20 cellular contexts compared by ENCODE assay signal in the genomic region with DNA sequence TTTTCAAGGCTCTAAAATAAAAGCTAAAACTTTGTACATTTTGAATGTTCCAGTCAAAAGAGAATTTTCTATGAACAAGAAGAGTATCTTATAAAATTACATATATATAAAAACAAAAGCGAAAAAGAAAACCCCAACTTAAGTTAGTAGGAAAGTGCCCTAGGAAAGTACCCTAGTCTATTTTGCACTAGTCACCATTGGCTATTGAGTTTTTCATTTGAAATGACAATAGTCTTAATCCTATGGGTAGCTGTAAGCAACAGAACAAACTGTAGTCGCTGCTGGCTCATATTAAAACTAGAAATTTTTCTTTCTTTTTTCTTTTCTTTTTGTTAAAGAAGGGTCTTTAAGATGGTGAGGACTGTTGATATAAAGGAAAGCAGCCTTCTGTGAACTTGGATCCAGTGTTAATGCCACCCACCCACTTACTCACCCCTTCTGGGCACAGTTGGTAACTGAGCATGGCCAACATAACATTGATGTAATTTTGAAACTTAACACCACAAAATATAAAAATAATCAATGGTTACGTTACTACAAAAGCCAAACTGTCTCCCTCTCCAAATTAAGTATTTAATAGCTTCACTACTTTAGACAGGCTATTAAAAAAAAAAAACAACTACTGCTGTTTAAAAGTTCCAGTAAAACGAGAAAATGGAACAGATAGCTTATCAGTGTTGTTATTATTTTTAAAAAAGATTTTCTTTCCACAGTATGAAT.
"Had no signal": no experiment of that assay in that cellular context is flagged by ENCODE, and none has a peak within 500 bp of the region (broad histone marks: within the 10 kb centered on the region; RNA-seq: fewer than 3 reads in every experiment).

No MANE protein-coding gene starts in this region.

- H3K4me2 ChIP-seq: smooth muscle cell had no signal

- H3K27me3 ChIP-seq: cardiac muscle cell, heart left ventricle, right lobe of liver, transverse colon had no signal

- H3K36me3 ChIP-seq: cardiac muscle cell, right lobe of liver, transverse colon, WERI-Rb-1 had no signal

- H3K4me1 ChIP-seq: right lobe of liver had no signal

- H3K4me3 ChIP-seq: cardiac muscle cell, heart left ventricle, right lobe of liver, smooth muscle cell, transverse colon had no signal

- H3K27me3 Mint-ChIP-seq: activated naive CD8-positive, alpha-beta T cell treated with anti-CD3 and anti-CD28 coated beads, Interleukin-2, amount 50 U/mL, for 24 hours; stimulated activated naive B cell treated with anti-CD40 and anti-IgM and Interleukin-4, amounts not matched to agents 10 μg/mL and 1 μg/mL and 100 μg/mL, for 72 hours had no signal

- H3K9me3 ChIP-seq: heart left ventricle, right lobe of liver, transverse colon had no signal

- H3K27ac Mint-ChIP-seq: activated naive CD8-positive, alpha-beta T cell treated with anti-CD3 and anti-CD28 coated beads, Interleukin-2, amount 50 U/mL, for 24 hours; nephron progenitor cell; stimulated activated naive B cell treated with anti-CD40 and anti-IgM and Interleukin-4, amounts not matched to agents 10 μg/mL and 1 μg/mL and 100 μg/mL, for 72 hours had no signal

- H3K9me3 Mint-ChIP-seq: activated naive CD8-positive, alpha-beta T cell treated with anti-CD3 and anti-CD28 coated beads, Interleukin-2, amount 50 U/mL, for 24 hours; activated T-cell treated with anti-CD3 and anti-CD28 coated beads, Interleukin-2, amount 50 U/mL, for 4 hours; nephron progenitor cell; stimulated activated naive B cell treated with anti-CD40 and anti-IgM and Interleukin-4, amounts not matched to agents 10 μg/mL and 1 μg/mL and 100 μg/mL, for 72 hours had no signal

- H3K27ac ChIP-seq: cardiac muscle cell, epithelial cell of prostate, heart left ventricle, right lobe of liver, transverse colon, WERI-Rb-1 had no signal

- H3K4me3 Mint-ChIP-seq: activated naive CD8-positive, alpha-beta T cell treated with anti-CD3 and anti-CD28 coated beads, Interleukin-2, amount 50 U/mL, for 24 hours; activated T-cell treated with anti-CD3 and anti-CD28 coated beads, Interleukin-2, amount 50 U/mL, for 4 hours; nephron progenitor cell; stimulated activated naive B cell treated with anti-CD40 and anti-IgM and Interleukin-4, amounts not matched to agents 10 μg/mL and 1 μg/mL and 100 μg/mL, for 72 hours had no signal

- ATAC-seq: activated naive CD8-positive, alpha-beta T cell treated with anti-CD3 and anti-CD28 coated beads, Interleukin-2, amount 50 U/mL, for 24 hours; activated T-cell treated with anti-CD3 and anti-CD28 coated beads, Interleukin-2, amount 50 U/mL, for 4 hours; heart left ventricle; left ventricle myocardium superior; right lobe of liver; stimulated activated naive B cell treated with anti-CD40 and anti-IgM and Interleukin-4, amounts not matched to agents 10 μg/mL and 1 μg/mL and 100 μg/mL, for 72 hours had no signal

- DNase-seq: activated CD4-positive, alpha-beta T cell treated with anti-CD3 and anti-CD28 coated beads, Interleukin-2, amount 50 U/mL, for 1 hour; activated CD4-positive, CD25-positive, alpha-beta regulatory T cell treated with anti-CD3 and anti-CD28 coated beads, Interleukin-2, amount 50 U/mL, for 72 hours; activated CD8-positive, alpha-beta memory T cell treated with anti-CD3 and anti-CD28 coated beads, Interleukin-2, amount 50 U/mL, for 48 hours; activated effector memory CD4-positive, alpha-beta T cell treated with anti-CD3 and anti-CD28 coated beads, Interleukin-2, amount 50 U/mL, for 16 hours; activated naive CD4-positive, alpha-beta T cell treated with anti-CD3 and anti-CD28 coated beads, Interleukin-2, amount 50 U/mL, for 16 hours; activated naive CD8-positive, alpha-beta T cell treated with anti-CD3 and anti-CD28 coated beads, Interleukin-2, amount 50 U/mL, for 24 hours; activated T-cell treated with anti-CD3 and anti-CD28 coated beads, Interleukin-2, amount 50 U/mL, for 4 hours; cortex of kidney; heart left ventricle; left ventricle myocardium superior; nephron progenitor cell; occipital lobe; right lobe of liver; stimulated activated CD4-positive, alpha-beta T cell treated with anti-CD3 and anti-CD28 coated beads, Interleukin-15, amount 100 ng/mL, for 24 hours; stimulated activated naive B cell treated with anti-CD40 and anti-IgM and Interleukin-4, amounts not matched to agents 10 μg/mL and 1 μg/mL and 100 μg/mL, for 72 hours; transverse colon; WERI-Rb-1 had no signal

- H3K4me1 Mint-ChIP-seq: nephron progenitor cell had no signal
